Comparison of ENCODE assay signal across 1 cellular context in the genomic region with DNA sequence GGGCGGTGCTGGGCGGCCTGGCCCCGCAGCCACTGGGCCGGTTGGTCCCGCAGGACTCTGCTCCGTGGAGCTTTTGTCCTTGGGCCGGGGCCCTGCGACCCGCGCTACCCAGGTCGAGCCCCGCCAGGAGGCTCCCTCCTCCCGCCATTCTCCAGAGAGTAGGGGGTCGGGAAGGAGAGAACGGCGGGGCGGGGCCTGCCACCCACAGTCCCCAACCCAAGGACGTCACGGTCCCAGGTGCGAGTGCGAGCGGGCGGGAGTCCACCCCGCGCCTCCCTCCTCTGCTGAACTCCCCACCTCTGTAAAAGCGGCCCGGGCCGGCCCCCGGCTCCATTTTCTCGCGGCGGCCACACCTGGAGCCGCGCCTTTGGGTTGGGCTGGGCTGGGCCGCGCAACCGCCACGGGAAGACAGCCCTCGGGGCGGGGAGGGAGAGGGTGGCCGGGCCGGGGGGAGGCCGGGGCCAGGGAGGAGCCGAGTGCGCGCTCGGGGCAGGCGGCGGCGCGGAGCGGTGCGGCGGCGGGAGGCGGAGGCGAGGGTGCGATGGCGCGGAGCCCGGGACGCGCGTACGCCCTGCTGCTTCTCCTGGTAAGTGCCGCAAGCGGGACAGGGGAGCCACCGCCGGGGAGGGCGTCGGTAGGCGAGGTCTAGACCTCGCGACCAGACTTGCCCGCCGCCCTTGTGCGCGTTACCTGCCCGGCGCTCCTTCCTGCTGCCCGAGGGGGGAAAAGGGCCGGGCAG.
TF ChIP-seq lines count a peak whose summit lies in the region.

A gene (plus strand): TSS at position 467 of the 739 bp plus-strand sequence. CDS start 75 bp downstream, at position 542.

TF ChIP-seq in HepG2, 621 proteins besides CTCF, POLR2A, EP300 and RAD21 (continued from another document):
- TF ChIP-seq, protein P1, sequence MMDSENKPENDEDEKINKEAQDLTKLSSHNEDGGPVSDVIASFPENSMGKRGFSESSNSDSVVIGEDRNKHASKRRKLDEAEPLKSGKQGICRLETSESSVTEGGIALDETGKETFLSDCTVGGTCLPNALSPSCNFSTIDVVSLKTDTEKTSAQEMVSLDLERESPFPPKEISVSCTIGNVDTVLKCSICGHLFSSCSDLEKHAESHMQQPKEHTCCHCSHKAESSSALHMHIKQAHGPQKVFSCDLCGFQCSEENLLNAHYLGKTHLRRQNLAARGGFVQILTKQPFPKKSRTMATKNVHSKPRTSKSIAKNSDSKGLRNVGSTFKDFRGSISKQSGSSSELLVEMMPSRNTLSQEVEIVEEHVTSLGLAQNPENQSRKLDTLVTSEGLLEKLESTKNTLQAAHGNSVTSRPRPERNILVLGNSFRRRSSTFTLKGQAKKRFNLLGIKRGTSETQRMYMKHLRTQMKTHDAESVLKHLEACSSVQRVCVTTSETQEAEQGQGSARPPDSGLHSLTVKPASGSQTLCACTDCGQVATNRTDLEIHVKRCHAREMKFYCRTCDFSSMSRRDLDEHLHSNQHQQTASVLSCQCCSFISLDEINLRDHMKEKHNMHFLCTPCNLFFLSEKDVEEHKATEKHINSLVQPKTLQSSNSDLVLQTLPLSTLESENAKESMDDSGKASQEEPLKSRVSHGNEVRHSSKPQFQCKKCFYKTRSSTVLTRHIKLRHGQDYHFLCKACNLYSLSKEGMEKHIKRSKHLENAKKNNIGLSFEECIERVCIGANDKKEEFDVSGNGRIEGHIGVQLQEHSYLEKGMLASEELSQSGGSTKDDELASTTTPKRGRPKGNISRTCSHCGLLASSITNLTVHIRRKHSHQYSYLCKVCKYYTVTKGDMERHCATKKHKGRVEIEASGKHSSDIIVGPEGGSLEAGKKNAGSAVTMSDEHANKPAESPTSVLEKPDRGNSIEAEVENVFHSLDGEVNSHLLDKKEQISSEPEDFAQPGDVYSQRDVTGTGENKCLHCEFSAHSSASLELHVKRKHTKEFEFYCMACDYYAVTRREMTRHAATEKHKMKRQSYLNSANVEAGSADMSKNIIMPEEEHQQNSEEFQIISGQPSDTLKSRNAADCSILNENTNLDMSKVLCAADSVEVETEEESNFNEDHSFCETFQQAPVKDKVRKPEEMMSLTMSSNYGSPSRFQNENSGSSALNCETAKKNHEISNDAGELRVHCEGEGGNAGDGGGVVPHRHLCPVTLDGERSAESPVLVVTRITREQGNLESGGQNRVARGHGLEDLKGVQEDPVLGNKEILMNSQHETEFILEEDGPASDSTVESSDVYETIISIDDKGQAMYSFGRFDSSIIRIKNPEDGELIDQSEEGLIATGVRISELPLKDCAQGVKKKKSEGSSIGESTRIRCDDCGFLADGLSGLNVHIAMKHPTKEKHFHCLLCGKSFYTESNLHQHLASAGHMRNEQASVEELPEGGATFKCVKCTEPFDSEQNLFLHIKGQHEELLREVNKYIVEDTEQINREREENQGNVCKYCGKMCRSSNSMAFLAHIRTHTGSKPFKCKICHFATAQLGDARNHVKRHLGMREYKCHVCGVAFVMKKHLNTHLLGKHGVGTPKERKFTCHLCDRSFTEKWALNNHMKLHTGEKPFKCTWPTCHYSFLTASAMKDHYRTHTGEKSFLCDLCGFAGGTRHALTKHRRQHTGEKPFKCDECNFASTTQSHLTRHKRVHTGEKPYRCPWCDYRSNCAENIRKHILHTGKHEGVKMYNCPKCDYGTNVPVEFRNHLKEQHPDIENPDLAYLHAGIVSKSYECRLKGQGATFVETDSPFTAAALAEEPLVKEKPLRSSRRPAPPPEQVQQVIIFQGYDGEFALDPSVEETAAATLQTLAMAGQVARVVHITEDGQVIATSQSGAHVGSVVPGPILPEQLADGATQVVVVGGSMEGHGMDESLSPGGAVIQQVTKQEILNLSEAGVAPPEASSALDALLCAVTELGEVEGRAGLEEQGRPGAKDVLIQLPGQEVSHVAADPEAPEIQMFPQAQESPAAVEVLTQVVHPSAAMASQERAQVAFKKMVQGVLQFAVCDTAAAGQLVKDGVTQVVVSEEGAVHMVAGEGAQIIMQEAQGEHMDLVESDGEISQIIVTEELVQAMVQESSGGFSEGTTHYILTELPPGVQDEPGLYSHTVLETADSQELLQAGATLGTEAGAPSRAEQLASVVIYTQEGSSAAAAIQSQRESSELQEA (CRISPR knock-in tag; IDR thresholded peaks at IDR 0.05; ENCODE audit: not compliant biosample characterization) = peak; percentile 40
- peak; percentile 74; the same call in 1 of the 2 replicates for TF ChIP-seq IRX3 (CRISPR knock-in tag; IDR thresholded peaks at IDR 0.05; ENCODE audit: borderline replicate concordance, low read depth)
- no peak for TF ChIP-seq JARID2 (CRISPR knock-in tag; IDR thresholded peaks at IDR 0.05; ENCODE audit: insufficient replicate concordance)
- TF ChIP-seq, protein P2, sequence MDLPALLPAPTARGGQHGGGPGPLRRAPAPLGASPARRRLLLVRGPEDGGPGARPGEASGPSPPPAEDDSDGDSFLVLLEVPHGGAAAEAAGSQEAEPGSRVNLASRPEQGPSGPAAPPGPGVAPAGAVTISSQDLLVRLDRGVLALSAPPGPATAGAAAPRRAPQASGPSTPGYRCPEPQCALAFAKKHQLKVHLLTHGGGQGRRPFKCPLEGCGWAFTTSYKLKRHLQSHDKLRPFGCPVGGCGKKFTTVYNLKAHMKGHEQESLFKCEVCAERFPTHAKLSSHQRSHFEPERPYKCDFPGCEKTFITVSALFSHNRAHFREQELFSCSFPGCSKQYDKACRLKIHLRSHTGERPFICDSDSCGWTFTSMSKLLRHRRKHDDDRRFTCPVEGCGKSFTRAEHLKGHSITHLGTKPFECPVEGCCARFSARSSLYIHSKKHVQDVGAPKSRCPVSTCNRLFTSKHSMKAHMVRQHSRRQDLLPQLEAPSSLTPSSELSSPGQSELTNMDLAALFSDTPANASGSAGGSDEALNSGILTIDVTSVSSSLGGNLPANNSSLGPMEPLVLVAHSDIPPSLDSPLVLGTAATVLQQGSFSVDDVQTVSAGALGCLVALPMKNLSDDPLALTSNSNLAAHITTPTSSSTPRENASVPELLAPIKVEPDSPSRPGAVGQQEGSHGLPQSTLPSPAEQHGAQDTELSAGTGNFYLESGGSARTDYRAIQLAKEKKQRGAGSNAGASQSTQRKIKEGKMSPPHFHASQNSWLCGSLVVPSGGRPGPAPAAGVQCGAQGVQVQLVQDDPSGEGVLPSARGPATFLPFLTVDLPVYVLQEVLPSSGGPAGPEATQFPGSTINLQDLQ (CRISPR knock-in tag; IDR thresholded peaks at IDR 0.05) = no peak; the same call in 1 of the 2 replicates
- peak; percentile 78 for TF ChIP-seq RBFOX2 (IDR thresholded peaks at IDR 0.05; ENCODE audit: low read depth, low read length)
- peak; percentile 44; the same call in 1 of the 2 replicates for TF ChIP-seq GATAD2A (CRISPR knock-in tag; IDR thresholded peaks at IDR 0.05)
- TF ChIP-seq, protein P3, sequence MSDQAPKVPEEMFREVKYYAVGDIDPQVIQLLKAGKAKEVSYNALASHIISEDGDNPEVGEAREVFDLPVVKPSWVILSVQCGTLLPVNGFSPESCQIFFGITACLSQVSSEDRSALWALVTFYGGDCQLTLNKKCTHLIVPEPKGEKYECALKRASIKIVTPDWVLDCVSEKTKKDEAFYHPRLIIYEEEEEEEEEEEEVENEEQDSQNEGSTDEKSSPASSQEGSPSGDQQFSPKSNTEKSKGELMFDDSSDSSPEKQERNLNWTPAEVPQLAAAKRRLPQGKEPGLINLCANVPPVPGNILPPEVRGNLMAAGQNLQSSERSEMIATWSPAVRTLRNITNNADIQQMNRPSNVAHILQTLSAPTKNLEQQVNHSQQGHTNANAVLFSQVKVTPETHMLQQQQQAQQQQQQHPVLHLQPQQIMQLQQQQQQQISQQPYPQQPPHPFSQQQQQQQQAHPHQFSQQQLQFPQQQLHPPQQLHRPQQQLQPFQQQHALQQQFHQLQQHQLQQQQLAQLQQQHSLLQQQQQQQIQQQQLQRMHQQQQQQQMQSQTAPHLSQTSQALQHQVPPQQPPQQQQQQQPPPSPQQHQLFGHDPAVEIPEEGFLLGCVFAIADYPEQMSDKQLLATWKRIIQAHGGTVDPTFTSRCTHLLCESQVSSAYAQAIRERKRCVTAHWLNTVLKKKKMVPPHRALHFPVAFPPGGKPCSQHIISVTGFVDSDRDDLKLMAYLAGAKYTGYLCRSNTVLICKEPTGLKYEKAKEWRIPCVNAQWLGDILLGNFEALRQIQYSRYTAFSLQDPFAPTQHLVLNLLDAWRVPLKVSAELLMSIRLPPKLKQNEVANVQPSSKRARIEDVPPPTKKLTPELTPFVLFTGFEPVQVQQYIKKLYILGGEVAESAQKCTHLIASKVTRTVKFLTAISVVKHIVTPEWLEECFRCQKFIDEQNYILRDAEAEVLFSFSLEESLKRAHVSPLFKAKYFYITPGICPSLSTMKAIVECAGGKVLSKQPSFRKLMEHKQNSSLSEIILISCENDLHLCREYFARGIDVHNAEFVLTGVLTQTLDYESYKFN (CRISPR knock-in tag; conservative IDR thresholded peaks at IDR 0.05) = no peak
- TF ChIP-seq SRY (CRISPR knock-in tag; IDR thresholded peaks at IDR 0.05) = peak; percentile 72; the same call in 1 of the 2 replicates
- TF ChIP-seq HIVEP1 (CRISPR knock-in tag; IDR thresholded peaks at IDR 0.05) = no peak
- no peak for TF ChIP-seq KLF13 (CRISPR knock-in tag; IDR thresholded peaks at IDR 0.05)
- no peak for TF ChIP-seq SMARCC2 (IDR thresholded peaks at IDR 0.05)
- peak; percentile 73 for TF ChIP-seq TAF1 (CRISPR knock-in tag; IDR thresholded peaks at IDR 0.05)
- TF ChIP-seq SP4 (CRISPR knock-in tag; IDR thresholded peaks at IDR 0.05) = peak; percentile 47; the same call in 1 of the 2 replicates
- TF ChIP-seq ZNF713 (CRISPR knock-in tag; IDR thresholded peaks at IDR 0.05) = no peak
- 0 out of 2 replicates have a peak, but pooled peaks have one; percentile 38 for TF ChIP-seq ZNF367 (CRISPR knock-in tag; IDR thresholded peaks at IDR 0.05; ENCODE audit: borderline replicate concordance)
- no peak for TF ChIP-seq ZNF251 (CRISPR knock-in tag; IDR thresholded peaks at IDR 0.05)
- TF ChIP-seq CENPT (CRISPR knock-in tag; IDR thresholded peaks at IDR 0.05; ENCODE audit: low read depth) = no peak
- TF ChIP-seq ZFY (CRISPR knock-in tag; IDR thresholded peaks at IDR 0.05) = peak; percentile 75
- TF ChIP-seq ZNF768 (CRISPR knock-in tag; IDR thresholded peaks at IDR 0.05) = peak; percentile 48; the same call in 1 of the 2 replicates
- peak; percentile 27; the same call in 1 of the 2 replicates for TF ChIP-seq ZNF451 (CRISPR knock-in tag; IDR thresholded peaks at IDR 0.05)
- peak; percentile 9; the same call in 1 of the 2 replicates for TF ChIP-seq ETV6 (CRISPR knock-in tag; conservative IDR thresholded peaks at IDR 0.05)
- TF ChIP-seq KDM2A (CRISPR knock-in tag; IDR thresholded peaks at IDR 0.05; ENCODE audit: borderline replicate concordance, low read depth) = peak; percentile 57; the same call in 1 of the 2 replicates
- no peak for TF ChIP-seq LCORL (IDR thresholded peaks at IDR 0.05)
- 0 out of 2 replicates have a peak, but pooled peaks have one; percentile 49 for TF ChIP-seq LCORL (CRISPR knock-in tag; IDR thresholded peaks at IDR 0.05)
- 0 out of 2 replicates have a peak, but pooled peaks have one; percentile 61 for TF ChIP-seq NRL (CRISPR knock-in tag; IDR thresholded peaks at IDR 0.05; ENCODE audit: borderline replicate concordance)
- TF ChIP-seq IRF2 (CRISPR knock-in tag; IDR thresholded peaks at IDR 0.05) = no peak
- TF ChIP-seq KLF11 (CRISPR knock-in tag; IDR thresholded peaks at IDR 0.05) = no peak
- peak; percentile 36; the same call in 1 of the 2 replicates for TF ChIP-seq ZNF431 (CRISPR knock-in tag; IDR thresholded peaks at IDR 0.05; ENCODE audit: borderline replicate concordance, low read depth)
- TF ChIP-seq GLI4 (CRISPR knock-in tag; IDR thresholded peaks at IDR 0.05; ENCODE audit: borderline replicate concordance) = peak; percentile 54; the same call in 1 of the 2 replicates
- 0 out of 2 replicates have a peak, but pooled peaks have one; percentile 40 for TF ChIP-seq ZNF747 (CRISPR knock-in tag; IDR thresholded peaks at IDR 0.05; ENCODE audit: borderline replicate concordance)
- TF ChIP-seq, protein P4, sequence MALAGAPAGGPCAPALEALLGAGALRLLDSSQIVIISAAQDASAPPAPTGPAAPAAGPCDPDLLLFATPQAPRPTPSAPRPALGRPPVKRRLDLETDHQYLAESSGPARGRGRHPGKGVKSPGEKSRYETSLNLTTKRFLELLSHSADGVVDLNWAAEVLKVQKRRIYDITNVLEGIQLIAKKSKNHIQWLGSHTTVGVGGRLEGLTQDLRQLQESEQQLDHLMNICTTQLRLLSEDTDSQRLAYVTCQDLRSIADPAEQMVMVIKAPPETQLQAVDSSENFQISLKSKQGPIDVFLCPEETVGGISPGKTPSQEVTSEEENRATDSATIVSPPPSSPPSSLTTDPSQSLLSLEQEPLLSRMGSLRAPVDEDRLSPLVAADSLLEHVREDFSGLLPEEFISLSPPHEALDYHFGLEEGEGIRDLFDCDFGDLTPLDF (CRISPR knock-in tag; IDR thresholded peaks at IDR 0.05) = peak; percentile 42; the same call in 1 of the 2 replicates
- TF ChIP-seq ZNF724P (CRISPR knock-in tag; IDR thresholded peaks at IDR 0.05; ENCODE audit: borderline replicate concordance) = no peak
- TF ChIP-seq PHF21A (CRISPR knock-in tag; IDR thresholded peaks at IDR 0.05) = peak; percentile 38; the same call in 1 of the 2 replicates
- no peak for TF ChIP-seq TCF12 (IDR thresholded peaks at IDR 0.05)
- TF ChIP-seq TCF12 (CRISPR knock-in tag; IDR thresholded peaks at IDR 0.05) = no peak; the same call in 1 of the 2 replicates
- no peak for TF ChIP-seq TBP (CRISPR knock-in tag; IDR thresholded peaks at IDR 0.05)
- TF ChIP-seq, protein P5, sequence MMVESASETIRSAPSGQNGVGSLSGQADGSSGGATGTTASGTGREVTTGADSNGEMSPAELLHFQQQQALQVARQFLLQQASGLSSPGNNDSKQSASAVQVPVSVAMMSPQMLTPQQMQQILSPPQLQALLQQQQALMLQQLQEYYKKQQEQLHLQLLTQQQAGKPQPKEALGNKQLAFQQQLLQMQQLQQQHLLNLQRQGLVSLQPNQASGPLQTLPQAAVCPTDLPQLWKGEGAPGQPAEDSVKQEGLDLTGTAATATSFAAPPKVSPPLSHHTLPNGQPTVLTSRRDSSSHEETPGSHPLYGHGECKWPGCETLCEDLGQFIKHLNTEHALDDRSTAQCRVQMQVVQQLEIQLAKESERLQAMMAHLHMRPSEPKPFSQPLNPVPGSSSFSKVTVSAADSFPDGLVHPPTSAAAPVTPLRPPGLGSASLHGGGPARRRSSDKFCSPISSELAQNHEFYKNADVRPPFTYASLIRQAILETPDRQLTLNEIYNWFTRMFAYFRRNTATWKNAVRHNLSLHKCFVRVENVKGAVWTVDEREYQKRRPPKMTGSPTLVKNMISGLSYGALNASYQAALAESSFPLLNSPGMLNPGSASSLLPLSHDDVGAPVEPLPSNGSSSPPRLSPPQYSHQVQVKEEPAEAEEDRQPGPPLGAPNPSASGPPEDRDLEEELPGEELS (CRISPR knock-in tag; IDR thresholded peaks at IDR 0.05) = peak; percentile 20; the same call in 1 of the 2 replicates
- TF ChIP-seq CBX5 (CRISPR knock-in tag; IDR thresholded peaks at IDR 0.05; ENCODE audit: borderline replicate concordance) = no peak
- TF ChIP-seq ZNF788 (CRISPR knock-in tag; IDR thresholded peaks at IDR 0.05; ENCODE audit: borderline replicate concordance) = no peak; the same call in 1 of the 2 replicates
- TF ChIP-seq ZNF558 (CRISPR knock-in tag; IDR thresholded peaks at IDR 0.05; ENCODE audit: borderline replicate concordance) = peak; percentile 46; the same call in 1 of the 2 replicates
